In the genomic region with DNA sequence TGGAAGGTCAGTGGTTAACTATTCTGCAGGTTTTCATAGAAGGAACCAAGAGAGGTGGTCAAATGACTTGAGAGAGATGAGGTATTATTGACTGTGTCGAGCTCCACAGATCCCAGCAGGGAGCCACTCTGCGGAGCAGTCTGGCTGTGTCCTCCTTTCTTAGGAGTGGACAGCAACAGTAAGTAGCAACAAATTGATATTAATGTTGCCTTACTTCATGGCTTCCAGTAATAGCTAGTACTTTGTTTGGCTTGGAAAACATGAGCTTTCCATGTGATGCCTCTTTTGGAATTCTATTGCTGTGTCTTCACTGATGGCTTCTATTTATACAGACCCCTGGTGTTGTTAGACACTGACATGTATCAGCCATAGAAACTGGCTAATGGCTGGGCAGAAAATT, we compare ENCODE assay signal across 29 cellular contexts.
"Had no signal": no experiment of that assay in that cellular context is flagged by ENCODE, and none has a peak within 500 bp of the region (broad histone marks: within the 10 kb centered on the region; RNA-seq: fewer than 3 reads in every experiment).

No MANE protein-coding gene starts in this region.

- ATAC-seq: activated CD4-positive, alpha-beta T cell treated with anti-CD3 and anti-CD28 coated beads for 36 hours; activated CD8-positive, alpha-beta memory T cell treated with anti-CD3 and anti-CD28 coated beads, Interleukin-2, amount 10 ng/mL, durations not matched to agents 7 days and 5 days; activated CD8-positive, alpha-beta T cell treated with anti-CD3 and anti-CD28 coated beads, Interleukin-2, amount 10 ng/mL, durations not matched to agents 7 days and 5 days; activated naive CD8-positive, alpha-beta T cell treated with anti-CD3 and anti-CD28 coated beads, Interleukin-2, amount 50 U/mL, for 24 hours; body of pancreas; effector memory CD8-positive, alpha-beta T cell; gastroesophageal sphincter; heart right ventricle had no signal

- H3K27ac ChIP-seq: adrenal gland, body of pancreas, esophagus muscularis mucosa, gastroesophageal sphincter, heart right ventricle had no signal

- H3K9me3 ChIP-seq: adrenal gland, body of pancreas, esophagus muscularis mucosa, gastroesophageal sphincter, heart right ventricle had no signal

- DNase-seq: activated CD4-positive, alpha-beta memory T cell treated with anti-CD3 and anti-CD28 coated beads for 36 hours; activated CD4-positive, alpha-beta T cell treated with anti-CD3 and anti-CD28 coated beads for 36 hours; activated CD4-positive, alpha-beta T cell treated with anti-CD3 and anti-CD28 coated beads, Interleukin-2, amount 10 ng/mL, durations not matched to agents 24 days and 14 days; activated CD4-positive, CD25-positive, alpha-beta regulatory T cell; activated CD4-positive, CD25-positive, alpha-beta regulatory T cell treated with anti-CD3 and anti-CD28 coated beads, Interleukin-2, amount 50 U/mL, for 72 hours; activated CD8-positive, alpha-beta memory T cell treated with anti-CD3 and anti-CD28 coated beads, Interleukin-2, amount 10 ng/mL, durations not matched to agents 7 days and 5 days; activated CD8-positive, alpha-beta memory T cell treated with anti-CD3 and anti-CD28 coated beads, Interleukin-2, amount 50 U/mL, for 4 hours; activated CD8-positive, alpha-beta T cell treated with anti-CD3 and anti-CD28 coated beads, Interleukin-2, amount 10 ng/mL, durations not matched to agents 7 days and 5 days; activated effector memory CD4-positive, alpha-beta T cell treated with anti-CD3 and anti-CD28 coated beads, Interleukin-2, amount 50 U/mL, for 16 hours; activated naive CD4-positive, alpha-beta T cell treated with anti-CD3 and anti-CD28 coated beads for 36 hours; activated naive CD8-positive, alpha-beta T cell treated with anti-CD3 and anti-CD28 coated beads for 36 hours; activated naive CD8-positive, alpha-beta T cell treated with anti-CD3 and anti-CD28 coated beads, Interleukin-2, amount 50 U/mL, for 24 hours; activated T-cell treated with anti-CD3 and anti-CD28 coated beads, Interleukin-2, amount 50 U/mL, for 1 hour; activated T-cell treated with anti-CD3 and anti-CD28 coated beads, Interleukin-2, amount 50 U/mL, for 48 hours; adrenal gland; amygdala; aorta; body of pancreas; caudate nucleus; cortex of kidney; dermis blood vessel endothelial cell; effector CD4-positive, alpha-beta T cell; effector memory CD8-positive, alpha-beta T cell; erythroblast; foreskin melanocyte; heart right ventricle; T-helper 2 cell had no signal

- H3K4me3 ChIP-seq: adrenal gland, body of pancreas, esophagus muscularis mucosa, gastroesophageal sphincter, heart right ventricle had no signal

- H3K27me3 ChIP-seq: adrenal gland, body of pancreas, esophagus muscularis mucosa, heart right ventricle had no signal

- H3K4me1 ChIP-seq: adrenal gland, body of pancreas, esophagus muscularis mucosa, gastroesophageal sphincter had no signal

- H3K36me3 ChIP-seq: adrenal gland, esophagus muscularis mucosa, gastroesophageal sphincter, heart right ventricle had no signal
